29 cellular contexts compared by ENCODE assay signal in the genomic region with DNA sequence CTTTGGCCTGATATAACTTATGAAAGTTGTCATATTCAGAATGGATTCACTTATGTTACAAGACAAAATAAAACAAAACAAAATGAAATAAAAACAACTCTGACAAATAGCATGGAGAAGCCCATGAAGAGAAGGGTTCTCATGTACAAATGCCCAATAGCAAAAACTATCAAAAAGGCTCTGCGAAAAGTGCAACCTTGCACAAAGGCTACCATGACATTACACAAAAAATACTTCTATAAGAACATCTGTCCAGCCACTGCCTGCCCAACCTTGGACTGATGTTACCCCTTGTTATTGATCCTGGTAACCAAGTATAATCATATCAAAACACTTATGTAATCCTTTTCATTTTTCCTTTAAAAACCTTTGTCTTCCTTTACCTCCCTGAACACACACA.
"Had no signal": no experiment of that assay in that cellular context is flagged by ENCODE, and none has a peak within 500 bp of the region (broad histone marks: within the 10 kb centered on the region; RNA-seq: fewer than 3 reads in every experiment).

No MANE protein-coding gene starts in this region.

- H3K4me3 ChIP-seq: stomach, suprapubic skin, testis, thoracic aorta, thyroid gland, tibial artery, tibial nerve, transverse colon, upper lobe of left lung, upper lobe of right lung, uterus, vagina had no signal

- H3K4me1 Mint-ChIP-seq: stimulated activated effector memory CD8-positive, alpha-beta T cell treated with anti-CD3 and anti-CD28 coated beads, Interleukin-12 subunit alpha, Interleukin-12 subunit beta, amount 100 ng/mL, for 72 hours; stimulated activated memory B cell treated with anti-CD40 and anti-IgM and Interleukin-4, amounts not matched to agents 10 μg/mL and 1 μg/mL and 100 μg/mL, for 72 hours; stimulated activated naive CD8-positive, alpha-beta T cell treated with anti-CD3 and anti-CD28 coated beads, Interleukin-15, amount 100 ng/mL, for 72 hours had no signal

- ATAC-seq: stimulated activated effector memory CD8-positive, alpha-beta T cell treated with anti-CD3 and anti-CD28 coated beads, Interleukin-12 subunit alpha, Interleukin-12 subunit beta, amount 100 ng/mL, for 72 hours; stimulated activated memory B cell treated with anti-CD40 and anti-IgM and Interleukin-4, amounts not matched to agents 10 μg/mL and 1 μg/mL and 100 μg/mL, for 72 hours; stimulated activated naive B cell treated with anti-CD40 and anti-IgM and Interleukin-4, amounts not matched to agents 10 μg/mL and 1 μg/mL and 100 μg/mL, for 72 hours; stimulated activated naive CD8-positive, alpha-beta T cell treated with anti-CD3 and anti-CD28 coated beads, Interleukin-15, amount 100 ng/mL, for 72 hours; stimulated activated naive CD8-positive, alpha-beta T cell treated with anti-CD3 and anti-CD28 coated beads, Interleukin-15, Interleukin-2, amounts not matched to agents 100 U/mL and 50 U/mL, for 24 hours; upper lobe of right lung had no signal

- H3K36me3 Mint-ChIP-seq: stimulated activated effector memory CD8-positive, alpha-beta T cell treated with anti-CD3 and anti-CD28 coated beads, Interleukin-12 subunit alpha, Interleukin-12 subunit beta, amount 100 ng/mL, for 72 hours; stimulated activated memory B cell treated with anti-CD40 and anti-IgM and Interleukin-4, amounts not matched to agents 10 μg/mL and 1 μg/mL and 100 μg/mL, for 72 hours; stimulated activated naive B cell treated with anti-CD40 and anti-IgM and Interleukin-4, amounts not matched to agents 10 μg/mL and 1 μg/mL and 100 μg/mL, for 72 hours; type B pancreatic cell had no signal

- H3K27ac ChIP-seq: stomach, suprapubic skin, testis, thoracic aorta, thyroid gland, tibial artery, tibial nerve, transverse colon, upper lobe of left lung, upper lobe of right lung, uterus, vagina had no signal

- H3K27me3 ChIP-seq: stomach, suprapubic skin, testis, thyroid gland, tibial artery, tibial nerve, transverse colon, upper lobe of left lung, upper lobe of right lung, uterus, vagina had no signal

- H3K4me3 Mint-ChIP-seq: stimulated activated effector memory CD8-positive, alpha-beta T cell treated with anti-CD3 and anti-CD28 coated beads, Interleukin-12 subunit alpha, Interleukin-12 subunit beta, amount 100 ng/mL, for 72 hours; stimulated activated memory B cell treated with anti-CD40 and anti-IgM and Interleukin-4, amounts not matched to agents 10 μg/mL and 1 μg/mL and 100 μg/mL, for 72 hours; stimulated activated naive B cell treated with anti-CD40 and anti-IgM and Interleukin-4, amounts not matched to agents 10 μg/mL and 1 μg/mL and 100 μg/mL, for 72 hours; stimulated activated naive CD8-positive, alpha-beta T cell treated with anti-CD3 and anti-CD28 coated beads, Interleukin-15, amount 100 ng/mL, for 72 hours; stimulated activated naive CD8-positive, alpha-beta T cell treated with anti-CD3 and anti-CD28 coated beads, Interleukin-15, Interleukin-2, amounts not matched to agents 100 ng/mL and 50 ng/mL, for 24 hours; type B pancreatic cell had no signal

- H3K27ac Mint-ChIP-seq: stimulated activated effector memory CD8-positive, alpha-beta T cell treated with anti-CD3 and anti-CD28 coated beads, Interleukin-12 subunit alpha, Interleukin-12 subunit beta, amount 100 ng/mL, for 72 hours; stimulated activated memory B cell treated with anti-CD40 and anti-IgM and Interleukin-4, amounts not matched to agents 10 μg/mL and 1 μg/mL and 100 μg/mL, for 72 hours; stimulated activated naive B cell treated with anti-CD40 and anti-IgM and Interleukin-4, amounts not matched to agents 10 μg/mL and 1 μg/mL and 100 μg/mL, for 72 hours; stimulated activated naive CD8-positive, alpha-beta T cell treated with anti-CD3 and anti-CD28 coated beads, Interleukin-15, amount 100 ng/mL, for 72 hours; stimulated activated naive CD8-positive, alpha-beta T cell treated with anti-CD3 and anti-CD28 coated beads, Interleukin-15, Interleukin-2, amounts not matched to agents 100 ng/mL and 50 ng/mL, for 24 hours; type B pancreatic cell had no signal

- H3K36me3 ChIP-seq: stomach, suprapubic skin, thoracic aorta, thyroid gland, tibial artery, tibial nerve, transverse colon, upper lobe of left lung, upper lobe of right lung, uterus, vagina had no signal

- H3K4me1 ChIP-seq: stomach, suprapubic skin, testis, thyroid gland, tibial artery, tibial nerve, transverse colon, upper lobe of left lung, upper lobe of right lung, uterus, vagina had no signal

- H3K9me3 ChIP-seq: stomach, suprapubic skin, testis, thoracic aorta, thyroid gland, tibial artery, tibial nerve, transverse colon, upper lobe of left lung, upper lobe of right lung, uterus, vagina had no signal

- H3K9me3 Mint-ChIP-seq: stimulated activated effector memory CD8-positive, alpha-beta T cell treated with anti-CD3 and anti-CD28 coated beads, Interleukin-12 subunit alpha, Interleukin-12 subunit beta, amount 100 ng/mL, for 72 hours; stimulated activated memory B cell treated with anti-CD40 and anti-IgM and Interleukin-4, amounts not matched to agents 10 μg/mL and 1 μg/mL and 100 μg/mL, for 72 hours; stimulated activated naive B cell treated with anti-CD40 and anti-IgM and Interleukin-4, amounts not matched to agents 10 μg/mL and 1 μg/mL and 100 μg/mL, for 72 hours; stimulated activated naive CD8-positive, alpha-beta T cell treated with anti-CD3 and anti-CD28 coated beads, Interleukin-15, amount 100 ng/mL, for 72 hours; stimulated activated naive CD8-positive, alpha-beta T cell treated with anti-CD3 and anti-CD28 coated beads, Interleukin-15, Interleukin-2, amounts not matched to agents 100 ng/mL and 50 ng/mL, for 24 hours had no signal

- FAIRE-seq: urothelium cell line had no signal

- DNase-seq: stimulated activated CD4-positive, alpha-beta T cell treated with anti-CD3 and anti-CD28 coated beads, Interleukin-2, amount 100 ng/mL, for 48 hours; stimulated activated CD4-positive, alpha-beta T cell treated with anti-CD3 and anti-CD28 coated beads, Interleukin-4, amount 100 ng/mL, for 1 hour; stimulated activated CD4-positive, alpha-beta T cell treated with anti-CD3 and anti-CD28 coated beads, Interleukin-4, amount 100 ng/mL, for 24 hours; stimulated activated CD4-positive, alpha-beta T cell treated with anti-CD3 and anti-CD28 coated beads, Interleukin-4, amount 100 ng/mL, for 4 hours; stimulated activated CD8-positive, alpha-beta memory T cell treated with anti-CD3 and anti-CD28 coated beads, Interleukin-4, amount 100 ng/mL, for 48 hours; stimulated activated naive B cell treated with anti-CD40 and anti-IgM and Interleukin-4, amounts not matched to agents 10 μg/mL and 1 μg/mL and 100 μg/mL, for 72 hours; stimulated activated naive CD4-positive, alpha-beta T cell; stimulated activated naive CD4-positive, alpha-beta T cell treated with Interleukin-2 at 50 U/mL for 16 hours; stimulated activated naive CD8-positive, alpha-beta T cell treated with anti-CD3 and anti-CD28 coated beads, Interleukin-15, amount 100 ng/mL, for 72 hours; stimulated activated naive CD8-positive, alpha-beta T cell treated with anti-CD3 and anti-CD28 coated beads, Interleukin-15, Interleukin-2, amounts not matched to agents 100 U/mL and 50 U/mL, for 24 hours; stomach; substantia nigra; testis; thyroid gland; tibial artery; transverse colon; trophoblast cell; upper lobe of left lung; upper lobe of right lung; uterus had no signal
